In the genomic region with DNA sequence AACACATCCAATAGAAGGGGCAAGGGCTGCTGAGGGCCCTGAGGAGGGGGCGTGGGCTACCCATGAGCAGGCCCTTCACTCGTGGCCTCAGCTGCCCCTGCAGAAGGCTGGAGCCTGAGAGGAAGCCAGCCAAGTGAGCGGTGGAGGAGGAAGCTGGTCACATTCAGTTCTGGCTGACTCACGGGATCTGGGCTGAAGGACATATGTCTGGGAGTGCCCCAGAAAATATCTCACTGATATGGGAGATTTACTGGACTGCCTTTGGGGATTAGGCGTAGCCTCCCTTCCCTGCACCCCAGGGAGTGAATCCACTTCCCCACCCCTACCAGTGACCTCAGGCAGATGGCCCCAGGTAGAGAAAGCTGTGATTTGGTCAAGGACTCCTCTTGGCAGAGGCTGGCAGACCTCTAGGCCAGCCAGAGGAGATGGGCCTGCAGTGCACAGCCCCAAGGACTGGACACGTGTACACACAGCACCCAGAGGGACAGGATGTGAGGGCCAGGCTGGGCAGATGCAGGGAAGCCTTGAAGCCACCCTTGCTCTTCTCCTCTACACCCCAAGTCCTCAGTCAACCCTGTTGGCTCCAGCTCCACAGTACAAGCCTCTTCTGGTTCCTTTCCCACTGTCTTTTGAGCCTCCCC, we compare ENCODE assay signal across 8 cellular contexts. TPM values are rescaled to one million over a fixed set of nuclear protein-coding genes. Genes with fewer than 3 reads are reported as not detected.
DNase-seq lines count a peak whose midpoint lies in the region; ATAC-seq and TF ChIP-seq lines count a peak whose summit lies in the region.

No MANE protein-coding gene starts in this region.

- no peaks in the 10 kb centered on the region for H3K36me3 ChIP-seq in colonic mucosa
- H3K36me3 ChIP-seq in mucosa of descending colon (ENCODE audit: low read depth), result no peaks in the 10 kb centered on the region

- peak overlapping the region in 1 of 2 donors; percentile 28 for H3K9ac ChIP-seq in colonic mucosa (ENCODE audit: low read depth in 2 of 2, low read length in 2 of 2)

- intact Hi-C loops in colonic mucosa (cut with DNase I), result no loop called here
- intact Hi-C loops in mucosa of descending colon (cut with DNase I, micrococcal nuclease), result no loop called here

- ATAC-seq in mucosa of descending colon (peak; percentile 5), HG02973 (IDR thresholded peaks at IDR 0.05; ENCODE audit: unreplicated experiment) (no peak), GM18520 (IDR thresholded peaks at IDR 0.05; ENCODE audit: unreplicated experiment) (no peak), GM21526 (IDR thresholded peaks at IDR 0.05; ENCODE audit: low FRiP score, unreplicated experiment) (no peak)

- H3K27me3 ChIP-seq in AG04450 (ENCODE audit: control insufficient read depth, insufficient read depth, low read length) (no peaks in the 10 kb centered on the region), colonic mucosa (no peaks in the 10 kb centered on the region)

- TF ChIP-seq CTCF in AG04450 (IDR thresholded peaks at IDR 0.05; ENCODE audit: low read depth, low read length) (no peak), NB4 (IDR thresholded peaks at IDR 0.05; ENCODE audit: low read depth, low read length) (no peak), colonic mucosa (IDR thresholded peaks at IDR 0.05) (no peak), mucosa of descending colon (IDR thresholded peaks at IDR 0.05) (no peak)

- no peak for DNase-seq in AG04450 (ENCODE audit: low read depth, low spot score)
- peak; percentile 73 for DNase-seq in NB4 (ENCODE audit: low read depth)
- no peak for DNase-seq in colonic mucosa
- peak in 2 of 3 donors; percentile 45 to 76 for DNase-seq in mucosa of descending colon
- no peak for DNase-seq in T1000 (lab: John Stamatoyannopoulos, UW)

- TF ChIP-seq POLR2A in NB4 (IDR thresholded peaks at IDR 0.05; ENCODE audit: extremely low read depth, insufficient read length), result no peak

- H3K27ac ChIP-seq in AG04450 (ENCODE audit: low read depth, low read length) (peak overlapping the region; percentile 43), colonic mucosa (peak overlapping the region; percentile 83)

- H3K4me1 ChIP-seq in colonic mucosa (no peaks in the 10 kb centered on the region), mucosa of descending colon (ENCODE audit: low read depth) (peaks cover 17% of the 10 kb centered on the region)

- CTCF ChIA-PET in AG04450 (lab: Charles Lee), result no interaction called here

- H3K4me3 ChIP-seq in AG04450 (ENCODE audit: low read depth, low read length) (no peak overlapping the region), NB4 (ENCODE audit: low read depth, low read length) (no peak overlapping the region), colonic mucosa (no peak overlapping the region), mucosa of descending colon (no peak overlapping the region)

- POLR2A ChIA-PET in AG04450 (lab: Yijun Ruan, JAX), result interaction anchor here (0.5 to 1.3 kb wide), 2 partner anchors 27 to 33 kb away, joined by 3 to 4 read pairs; no protein-coding TSS in a partner anchor

- H3K9me3 ChIP-seq in AG04450 (ENCODE audit: control insufficient read depth, insufficient read depth, low read length), result peaks cover 9% of the 10 kb centered on the region
- no peaks in the 10 kb centered on the region for H3K9me3 ChIP-seq in colonic mucosa
- H3K9me3 ChIP-seq in mucosa of descending colon, result peaks cover 9% of the 10 kb centered on the region

RNA-seq across cellular contexts. Expression of a gene that starts 14.2 kb away (rescaled TPM):
- polyA plus RNA-seq in AG04450 (2011; rRNA removed), result 4.0 and 5.4 TPM in 2 replicates
- 4.3 and 7.9 TPM in 2 replicates for polyA minus RNA-seq in AG04450 (2011; rRNA and poly(A)+ RNA removed)
- 1 to 10 TPM in 1 of 2 donors, under 1 TPM in 1; 0.32 to 1.9 TPM for total RNA-seq in colonic mucosa
- 1 to 10 TPM; 1.4 to 6.7 (median 1.6) TPM for total RNA-seq in mucosa of descending colon

RNA-seq across cellular contexts. Expression of a gene that starts 55.8 kb away (rescaled TPM):
- polyA plus RNA-seq in AG04450 (2011; rRNA removed), result 29.5 and 30.3 TPM in 2 replicates
- 37.3 and 44.9 TPM in 2 replicates for polyA minus RNA-seq in AG04450 (2011; rRNA and poly(A)+ RNA removed)
- total RNA-seq in colonic mucosa (10 to 100 TPM in 1 of 2 donors, 1 to 10 TPM in 1; 4.4 to 13.6 TPM), mucosa of descending colon (10 to 100 TPM in 2 of 3 donors, 1 to 10 TPM in 1; 5.8 to 38.9 (median 15.9) TPM)

Comparison
In these comparisons a context has a peak if more than half of its experiments do, and no peak if none do; other contexts are left out.
1. DNase-seq: peak in NB4 (single experiment) and mucosa of descending colon (2 of 3); none in AG04450 (single experiment), colonic mucosa (single experiment) and T1000 (single experiment).